Comparison of ENCODE assay signal across 19 cellular contexts in genomic region chr10:76936182-76936581, GRCh38.
DNase-seq lines count a peak whose midpoint lies in the region; ATAC-seq and TF ChIP-seq lines count a peak whose summit lies in the region.
"Had no signal": no experiment of that assay in that cellular context is flagged by ENCODE, and none has a peak within 500 bp of the region (broad histone marks: within the 10 kb centered on the region; RNA-seq: fewer than 3 reads in every experiment).

No MANE protein-coding gene starts in this region.

- H3K4me3 ChIP-seq in hepatocyte (no peak overlapping the region), upper lobe of right lung (no peak overlapping the region)

- no peaks in the 10 kb centered on the region for H3K4me1 Mint-ChIP-seq in stimulated activated naive B cell treated with anti-CD40 and anti-IgM and Interleukin-4, amounts not matched to agents 10 μg/mL and 1 μg/mL and 100 μg/mL, for 72 hours

- H2AFZ ChIP-seq in hepatocyte: no peak overlapping the region

- H3K9me3 ChIP-seq in hepatocyte (ENCODE audit: low read depth) (no peaks in the 10 kb centered on the region), upper lobe of right lung (no peaks in the 10 kb centered on the region)

- H3K27me3 Mint-ChIP-seq in stimulated activated naive B cell treated with anti-CD40 and anti-IgM and Interleukin-4, amounts not matched to agents 10 μg/mL and 1 μg/mL and 100 μg/mL, for 72 hours: peaks cover 3 to 21% of the 10 kb centered on the region in 2 donors

- no peaks in the 10 kb centered on the region for H4K20me1 ChIP-seq in hepatocyte (ENCODE audit: insufficient read depth, poor library complexity, severe bottlenecking)

- H3K4me3 Mint-ChIP-seq in stimulated activated naive B cell treated with anti-CD40 and anti-IgM and Interleukin-4, amounts not matched to agents 10 μg/mL and 1 μg/mL and 100 μg/mL, for 72 hours: no peak overlapping the region
- H3K4me3 Mint-ChIP-seq: CD8-positive, alpha-beta T cell had no signal

- H3K27ac ChIP-seq in hepatocyte (peak overlapping the region; percentile 68), upper lobe of right lung (no peak overlapping the region)
- H3K27ac ChIP-seq: KMS-11 had no signal

- H3K9me2 ChIP-seq in hepatocyte (replicated peaks; ENCODE audit: insufficient read depth): no peaks in the 10 kb centered on the region

- no peak overlapping the region for H3K4me2 ChIP-seq in hepatocyte
- H3K4me2 ChIP-seq: KMS-11 had no signal

- H3K36me3 Mint-ChIP-seq in stimulated activated naive B cell treated with anti-CD40 and anti-IgM and Interleukin-4, amounts not matched to agents 10 μg/mL and 1 μg/mL and 100 μg/mL, for 72 hours: no peaks in the 10 kb centered on the region
- H3K36me3 Mint-ChIP-seq: CD8-positive, alpha-beta T cell had no signal

- TF ChIP-seq CTCF in hepatocyte (IDR thresholded peaks at IDR 0.05; ENCODE audit: poor library complexity) (no peak), upper lobe of right lung (IDR thresholded peaks at IDR 0.05) (no peak)

- no peak for ATAC-seq in GM19328 (IDR thresholded peaks at IDR 0.05; ENCODE audit: unreplicated experiment)
- no peak for ATAC-seq in stimulated activated naive B cell treated with anti-CD40 and anti-IgM and Interleukin-4, amounts not matched to agents 10 μg/mL and 1 μg/mL and 100 μg/mL, for 72 hours (replicated peaks)
- no peak for ATAC-seq in upper lobe of right lung
- no peak for ATAC-seq in HG02884 (IDR thresholded peaks at IDR 0.05; ENCODE audit: unreplicated experiment)
- ATAC-seq: CD8-positive, alpha-beta T cell; Panc1 had no signal

- intact Hi-C loops in upper lobe of right lung (cut with DNase I): no loop called here

- peak; percentile 7 for DNase-seq in NCI-H2107 treated with DMSO at 0.1 percent for 48 hours (lab: John Stamatoyannopoulos, UW; ENCODE audit: unreplicated experiment)
- no peak for DNase-seq in NCI-H2107 (lab: John Stamatoyannopoulos, UW)
- peak; percentile 29 for DNase-seq in NCI-H2227 treated with DMSO at 0.1 percent for 48 hours (lab: John Stamatoyannopoulos, UW)
- DNase-seq in hepatocyte (ENCODE audit: low spot score): no peak
- no peak for DNase-seq in stimulated activated naive B cell treated with anti-CD40 and anti-IgM and Interleukin-4, amounts not matched to agents 10 μg/mL and 1 μg/mL and 100 μg/mL, for 72 hours
- no peak for DNase-seq in upper lobe of right lung
- DNase-seq: AML-193; C1 segment of cervical spinal cord; CD8-positive, alpha-beta T cell; GOT3; HCEC 1CT; IMR-90; NCI-H1694 treated with DMSO at 0.1 percent for 48 hours; NCI-H2081 treated with DMSO at 0.1 percent for 48 hours; NCI-H526 had no signal

- H3K79me2 ChIP-seq in hepatocyte: no peaks in the 10 kb centered on the region

- peaks cover 0 to 3% of the 10 kb centered on the region in 2 donors for H3K9me3 Mint-ChIP-seq in stimulated activated naive B cell treated with anti-CD40 and anti-IgM and Interleukin-4, amounts not matched to agents 10 μg/mL and 1 μg/mL and 100 μg/mL, for 72 hours
- H3K9me3 Mint-ChIP-seq: CD8-positive, alpha-beta T cell had no signal

- peaks cover 8% of the 10 kb centered on the region for H3K4me1 ChIP-seq in hepatocyte (ENCODE audit: insufficient read depth)
- H3K4me1 ChIP-seq in upper lobe of right lung: no peaks in the 10 kb centered on the region

- no peak overlapping the region for H3K27ac Mint-ChIP-seq in stimulated activated naive B cell treated with anti-CD40 and anti-IgM and Interleukin-4, amounts not matched to agents 10 μg/mL and 1 μg/mL and 100 μg/mL, for 72 hours
- H3K27ac Mint-ChIP-seq: CD8-positive, alpha-beta T cell had no signal

- H3K36me3 ChIP-seq in hepatocyte (replicated peaks; ENCODE audit: insufficient read depth, low read depth) (no peaks in the 10 kb centered on the region), upper lobe of right lung (no peaks in the 10 kb centered on the region)

- WGBS in hepatocyte (ENCODE audit: low lambda C conversion rate, missing lambda C conversion rate): 65% methylated on average over 4 of the region's 4 CpGs

- H3K27me3 ChIP-seq in hepatocyte (no peaks in the 10 kb centered on the region), upper lobe of right lung (no peaks in the 10 kb centered on the region)

Comparison
In these comparisons a context has a peak if more than half of its experiments do, and no peak if none do; other contexts are left out.
1. DNase-seq: peak in NCI-H2107 treated with DMSO at 0.1 percent for 48 hours (single experiment) and NCI-H2227 treated with DMSO at 0.1 percent for 48 hours (single experiment); none in NCI-H2107 (single experiment), hepatocyte (single experiment), stimulated activated naive B cell treated with anti-CD40 and anti-IgM and Interleukin-4, amounts not matched to agents 10 μg/mL and 1 μg/mL and 100 μg/mL, for 72 hours (single experiment) and upper lobe of right lung (single experiment).